Comparison of ENCODE assay signal across 9 cellular contexts in genomic region chr5:78527054-78527884, GRCh38.
A peak's percentile ranks its signal among the peaks of the same experiment; 100 is the strongest.
DNase-seq lines count a peak whose midpoint lies in the region; ATAC-seq, FAIRE-seq and TF ChIP-seq lines count a peak whose summit lies in the region.
"Had no signal": no experiment of that assay in that cellular context is flagged by ENCODE, and none has a peak within 500 bp of the region (broad histone marks: within the 10 kb centered on the region; RNA-seq: fewer than 3 reads in every experiment).

No MANE protein-coding gene starts in this region.

- no peaks in the 10 kb centered on the region for H3K36me3 ChIP-seq in rectal smooth muscle tissue (ENCODE audit: control insufficient read depth, insufficient read depth, low read length)

- no peak for TF ChIP-seq POLR2A in GM12892 (IDR thresholded peaks at IDR 0.05; ENCODE audit: low read depth, low read length)

- no peaks in the 10 kb centered on the region for H3K27me3 ChIP-seq in rectal smooth muscle tissue (ENCODE audit: control insufficient read depth, insufficient read depth, low read length)

- intact Hi-C loops in left cardiac atrium (cut with DNase I) = no loop called here

- DNase-seq in GM04504 (ENCODE audit: low read depth) (peak; percentile 93), left cardiac atrium (peak; percentile 80), GM12892 (ENCODE audit: insufficient read length) (no peak)
- DNase-seq: NCI-H1694 treated with DMSO at 0.1 percent for 48 hours had no signal

- H3K4me3 ChIP-seq in rectal smooth muscle tissue (ENCODE audit: low read length) = no peak overlapping the region

- H3K27ac ChIP-seq in adipose tissue (ENCODE audit: low read depth, low read length) (peak overlapping the region; percentile 70), rectal smooth muscle tissue (ENCODE audit: low read depth, low read length) (peak overlapping the region; percentile 86)

- FAIRE-seq in GM12892 (lab: Jason Lieb, UNC) = no peak

- H3K9ac ChIP-seq in rectal smooth muscle tissue (ENCODE audit: low read length) = no peak overlapping the region

- 28 to 62% (median 30%) methylated on average over 9 of the region's 9 CpGs for WGBS in adipose tissue, 3 donors

- ATAC-seq in left cardiac atrium (peak; percentile 90 to 93), GM19324 (IDR thresholded peaks at IDR 0.05; ENCODE audit: low FRiP score, unreplicated experiment) (no peak), HG02852 (IDR thresholded peaks at IDR 0.05; ENCODE audit: unreplicated experiment) (no peak), HG03280 (IDR thresholded peaks at IDR 0.05; ENCODE audit: unreplicated experiment) (no peak)

- H3K4me1 ChIP-seq in rectal smooth muscle tissue (ENCODE audit: control insufficient read depth, insufficient read depth, low read length) = peaks cover 25% of the 10 kb centered on the region

Comparison
In these comparisons a context has a peak if more than half of its experiments do, and no peak if none do; other contexts are left out.
1. ATAC-seq: peak in left cardiac atrium (2 of 2); none in GM19324 (single experiment), HG02852 (single experiment) and HG03280 (single experiment).